16 cellular contexts compared by ENCODE assay signal in genomic region chr7:1823376-1824150, GRCh38.
"Had no signal": no experiment of that assay in that cellular context is flagged by ENCODE, and none has a peak within 500 bp of the region (broad histone marks: within the 10 kb centered on the region; RNA-seq: fewer than 3 reads in every experiment).

No MANE protein-coding gene starts in this region.

- H3K4me1 ChIP-seq: left lung, SJCRH30, suprapubic skin had no signal

- H3K4me3 Mint-ChIP-seq: activated naive CD8-positive, alpha-beta T cell treated with anti-CD3 and anti-CD28 coated beads, Interleukin-2, amount 10 ng/mL, durations not matched to agents 7 days and 5 days; dendritic cell treated with granulocyte-macrophage colony-stimulating factor and Interleukin-4, amounts not matched to agents 40 ng/mL and 50 ng/mL, for 4 days; natural killer cell; stimulated activated naive CD8-positive, alpha-beta T cell treated with anti-CD3 and anti-CD28 coated beads, Interleukin-15, Interleukin-2, amounts not matched to agents 100 ng/mL and 50 ng/mL, for 24 hours had no signal

- H3K27ac ChIP-seq: hepatocyte, left lung, SJCRH30, suprapubic skin had no signal

- H3K27me3 ChIP-seq: hepatocyte, left lung, SJCRH30, suprapubic skin had no signal

- H3K9me3 ChIP-seq: left lung, SJCRH30, suprapubic skin had no signal

- H3K36me3 ChIP-seq: left lung, SJCRH30, suprapubic skin had no signal

- H3K9me3 Mint-ChIP-seq: effector memory CD8-positive, alpha-beta T cell had no signal

- DNase-seq: activated CD4-positive, alpha-beta T cell treated with anti-CD3 and anti-CD28 coated beads, Interleukin-2, amount 50 U/mL, for 4 hours; activated naive CD8-positive, alpha-beta T cell treated with anti-CD3 and anti-CD28 coated beads, Interleukin-2, amount 10 ng/mL, durations not matched to agents 7 days and 5 days; activated T-cell treated with anti-CD3 and anti-CD28 coated beads for 4 hours; effector memory CD8-positive, alpha-beta T cell; mesenchymal stem cell; natural killer cell; SJCRH30; small intestine; stimulated activated CD4-positive, alpha-beta T cell treated with anti-CD3 and anti-CD28 coated beads, Interleukin-4, amount 100 ng/mL, for 4 hours; stimulated activated CD8-positive, alpha-beta memory T cell treated with anti-CD3 and anti-CD28 coated beads, Interleukin-4, amount 100 ng/mL, for 48 hours had no signal

- H3K27ac Mint-ChIP-seq: activated naive CD8-positive, alpha-beta T cell treated with anti-CD3 and anti-CD28 coated beads, Interleukin-2, amount 10 ng/mL, durations not matched to agents 7 days and 5 days; dendritic cell treated with granulocyte-macrophage colony-stimulating factor and Interleukin-4, amounts not matched to agents 40 ng/mL and 50 ng/mL, for 4 days; natural killer cell; stimulated activated naive CD8-positive, alpha-beta T cell treated with anti-CD3 and anti-CD28 coated beads, Interleukin-15, Interleukin-2, amounts not matched to agents 100 ng/mL and 50 ng/mL, for 24 hours had no signal

- H3K36me3 Mint-ChIP-seq: natural killer cell had no signal

- H3K27me3 Mint-ChIP-seq: effector memory CD8-positive, alpha-beta T cell; stimulated activated naive CD8-positive, alpha-beta T cell treated with anti-CD3 and anti-CD28 coated beads, Interleukin-15, Interleukin-2, amounts not matched to agents 100 ng/mL and 50 ng/mL, for 24 hours had no signal

- H3K4me3 ChIP-seq: hepatocyte, left lung, SJCRH30, suprapubic skin had no signal

- ATAC-seq: effector memory CD8-positive, alpha-beta T cell; left lung; natural killer cell; right cardiac atrium had no signal
